Comparison of ENCODE assay signal across 24 cellular contexts in the genomic region with DNA sequence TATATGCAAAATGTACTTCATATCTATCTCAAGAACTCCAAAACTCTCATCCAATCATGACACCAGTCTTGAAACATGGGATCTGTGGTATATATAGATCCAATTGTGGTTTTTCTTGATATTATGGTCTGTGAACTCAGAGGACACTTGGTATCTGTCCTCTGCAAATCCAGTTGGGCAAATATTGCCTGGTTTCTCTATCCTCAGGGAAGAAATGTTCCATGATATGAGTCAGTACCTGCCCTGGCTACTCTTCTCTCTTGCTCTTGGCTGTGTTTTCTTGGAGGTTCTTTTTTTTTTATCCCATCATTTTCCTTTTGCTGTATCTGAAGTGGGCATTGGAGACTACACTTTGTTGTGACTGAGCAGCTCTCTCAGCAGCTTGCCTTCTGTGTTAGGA. TPM values are rescaled to one million over a fixed set of nuclear protein-coding genes. Genes with fewer than 3 reads are reported as not detected.
DNase-seq lines count a peak whose midpoint lies in the region; ATAC-seq and TF ChIP-seq lines count a peak whose summit lies in the region.
"Had no signal": no experiment of that assay in that cellular context is flagged by ENCODE, and none has a peak within 500 bp of the region (broad histone marks: within the 10 kb centered on the region; RNA-seq: fewer than 3 reads in every experiment).

No MANE protein-coding gene starts in this region.

- H3K4ac ChIP-seq in IMR-90 (ENCODE audit: low read depth, low read length) = no peak overlapping the region

- no peaks in the 10 kb centered on the region for H3K4me1 Mint-ChIP-seq in nephron progenitor cell
- H3K4me1 Mint-ChIP-seq: endodermal cell had no signal

- 0 out of 2 replicates have a peak, but pooled peaks cover under 1% of the 10 kb centered on the region for H4K20me1 ChIP-seq in IMR-90 (ENCODE audit: insufficient read depth, low read length)

- H3K27me3 Mint-ChIP-seq in nephron progenitor cell (ENCODE audit: low read depth, poor library complexity) = no peaks in the 10 kb centered on the region
- H3K27me3 Mint-ChIP-seq: activated naive CD8-positive, alpha-beta T cell treated with anti-CD3 and anti-CD28 coated beads, Interleukin-2, amount 50 U/mL, for 24 hours; activated T-cell treated with anti-CD3 and anti-CD28 coated beads, Interleukin-2, amount 50 U/mL, for 24 hours had no signal

- H2AFZ ChIP-seq in IMR-90 (replicated peaks; ENCODE audit: low read length, poor library complexity) = no peak overlapping the region

- H3K4me3 Mint-ChIP-seq in nephron progenitor cell = no peak overlapping the region
- H3K4me3 Mint-ChIP-seq: activated CD8-positive, alpha-beta T cell treated with anti-CD3 and anti-CD28 coated beads, Interleukin-2, amount 10 ng/mL, durations not matched to agents 7 days and 5 days; activated naive CD8-positive, alpha-beta T cell treated with anti-CD3 and anti-CD28 coated beads, Interleukin-2, amount 50 U/mL, for 24 hours; activated T-cell treated with anti-CD3 and anti-CD28 coated beads, Interleukin-2, amount 50 U/mL, for 24 hours; endodermal cell had no signal

- H3K9ac ChIP-seq in IMR-90 (ENCODE audit: low read depth, low read length) = no peak overlapping the region
- H3K9ac ChIP-seq: KMS-11 had no signal

- no peak overlapping the region for H2BK5ac ChIP-seq in IMR-90 (ENCODE audit: low read depth, low read length, poor library complexity, severe bottlenecking)

- intact Hi-C loops in IMR-90 (cut with micrococcal nuclease) = no loop called here

- no peaks in the 10 kb centered on the region; the same call in 1 of the 2 replicates for H3K9me1 ChIP-seq in IMR-90 (ENCODE audit: insufficient read depth, low read length)

- ATAC-seq in IMR-90 (ENCODE audit: low read depth) = no peak
- ATAC-seq in HG02973 (IDR thresholded peaks at IDR 0.05; ENCODE audit: unreplicated experiment) = no peak
- ATAC-seq: activated CD8-positive, alpha-beta T cell treated with anti-CD3 and anti-CD28 coated beads, Interleukin-2, amount 10 ng/mL, durations not matched to agents 7 days and 5 days; activated naive CD8-positive, alpha-beta T cell treated with anti-CD3 and anti-CD28 coated beads, Interleukin-2, amount 50 U/mL, for 24 hours; gastrocnemius medialis had no signal

- H3K4me3 ChIP-seq in IMR-90 (ENCODE audit: insufficient read depth, low read depth, low read length) = no peak overlapping the region
- H3K4me3 ChIP-seq in coronary artery = no peak overlapping the region
- H3K4me3 ChIP-seq in BE2C (ENCODE audit: low read depth, low read length) = no peak overlapping the region
- H3K4me3 ChIP-seq: esophagus squamous epithelium, gastrocnemius medialis, SJSA1 had no signal

- H3K9me3 ChIP-seq in IMR-90 (ENCODE audit: control insufficient read depth, insufficient read depth, low read length) (no peaks in the 10 kb centered on the region), BE2C (no peaks in the 10 kb centered on the region)
- H3K9me3 ChIP-seq: esophagus squamous epithelium, gastrocnemius medialis, SJSA1 had no signal

- POLR2A ChIA-PET in IMR-90 (lab: Charles Lee; ENCODE audit: unreplicated experiment) = no interaction called here

- peaks cover 6% of the 10 kb centered on the region for H3K36me3 Mint-ChIP-seq in nephron progenitor cell (ENCODE audit: low read depth)

- H3K79me1 ChIP-seq in IMR-90 (ENCODE audit: low read depth in 1 of 2, low read length in 2 of 2) = peaks cover 6 to 53% of the 10 kb centered on the region in 2 experiments

- H3K9me3 Mint-ChIP-seq in nephron progenitor cell = no peaks in the 10 kb centered on the region
- H3K9me3 Mint-ChIP-seq: activated naive CD8-positive, alpha-beta T cell treated with anti-CD3 and anti-CD28 coated beads, Interleukin-2, amount 50 U/mL, for 24 hours; activated T-cell treated with anti-CD3 and anti-CD28 coated beads, Interleukin-2, amount 50 U/mL, for 24 hours; endodermal cell had no signal

- H4K8ac ChIP-seq in IMR-90 (ENCODE audit: low read depth in 2 of 2, low read length in 2 of 2) = no peak overlapping the region

- no peak overlapping the region for H4K5ac ChIP-seq in IMR-90 (ENCODE audit: low read depth, low read length)

- no peak overlapping the region for H3K56ac ChIP-seq in IMR-90 (ENCODE audit: extremely low read depth, insufficient read depth, low read length)

- in situ Hi-C loops in IMR-90 (cut with MboI; ENCODE audit: low sequenced_read_pairs) = no loop called here

- H3K27ac Mint-ChIP-seq in nephron progenitor cell = peak overlapping the region; percentile 14
- H3K27ac Mint-ChIP-seq: activated CD8-positive, alpha-beta T cell treated with anti-CD3 and anti-CD28 coated beads, Interleukin-2, amount 10 ng/mL, durations not matched to agents 7 days and 5 days; activated naive CD8-positive, alpha-beta T cell treated with anti-CD3 and anti-CD28 coated beads, Interleukin-2, amount 50 U/mL, for 24 hours; activated T-cell treated with anti-CD3 and anti-CD28 coated beads, Interleukin-2, amount 50 U/mL, for 24 hours; endodermal cell had no signal

- H4K91ac ChIP-seq in IMR-90 (ENCODE audit: insufficient read depth, low read depth, low read length) = no peak overlapping the region

- H3K27me3 ChIP-seq in IMR-90 (ENCODE audit: control insufficient read depth, insufficient read depth, low read length) = no peaks in the 10 kb centered on the region
- no peaks in the 10 kb centered on the region for H3K27me3 ChIP-seq in BE2C
- H3K27me3 ChIP-seq: esophagus squamous epithelium, gastrocnemius medialis, SJSA1 had no signal

- CTCF ChIA-PET in IMR-90 (lab: Yijun Ruan, JAX) = no interaction called here

- H2AK9ac ChIP-seq in IMR-90 (replicated peaks; ENCODE audit: low read depth, low read length, poor library complexity) = no peak overlapping the region

- H3K27ac ChIP-seq in IMR-90 (ENCODE audit: insufficient read depth, low read length) (no peak overlapping the region), coronary artery (peak overlapping the region; percentile 20 to 59)
- H3K27ac ChIP-seq: esophagus squamous epithelium, KMS-11, SJSA1 had no signal

- TF ChIP-seq CTCF in IMR-90 (conservative IDR thresholded peaks at IDR 0.05; ENCODE audit: low read depth, low read length) (no peak), coronary artery (IDR thresholded peaks at IDR 0.05) (no peak), nephron progenitor cell (IDR thresholded peaks at IDR 0.05) (no peak), BE2C (IDR thresholded peaks at IDR 0.05; ENCODE audit: low read depth, low read length) (no peak)

- no peak overlapping the region for H2BK20ac ChIP-seq in IMR-90 (ENCODE audit: low read depth, low read length)

- H2BK120ac ChIP-seq in IMR-90 (ENCODE audit: low read depth, low read length) = no peak overlapping the region

- no peak overlapping the region for H2BK15ac ChIP-seq in IMR-90 (ENCODE audit: low read depth, low read length)

- dilution Hi-C loops in IMR-90 (cut with HindIII; ENCODE audit: low sequenced_read_pairs, unreplicated experiment) = no loop called here

- H3K23ac ChIP-seq in IMR-90 (ENCODE audit: low read depth, low read length) = no peak overlapping the region

- no peak for TF ChIP-seq POLR2A in IMR-90 (IDR thresholded peaks at IDR 0.05; ENCODE audit: low read depth, low read length)

- H2AK5ac ChIP-seq in IMR-90 (ENCODE audit: low read depth, low read length) = no peak overlapping the region

- no peak overlapping the region for H3K4me2 ChIP-seq in IMR-90 (ENCODE audit: low read depth, low read length)
- H3K4me2 ChIP-seq: KMS-11 had no signal

- no peak overlapping the region for H3K14ac ChIP-seq in IMR-90 (replicated peaks; ENCODE audit: low read depth, low read length)

- TF ChIP-seq RAD21 in IMR-90 (IDR thresholded peaks at IDR 0.05; ENCODE audit: low read length) = no peak

- H3K4me1 ChIP-seq in IMR-90 (ENCODE audit: control insufficient read depth, insufficient read depth, low read length) (peaks cover 2% of the 10 kb centered on the region), BE2C (no peaks in the 10 kb centered on the region)
- H3K4me1 ChIP-seq: SJSA1 had no signal

- H3K36me3 ChIP-seq in IMR-90 (ENCODE audit: control insufficient read depth, insufficient read depth, low read length) = peaks cover 3% of the 10 kb centered on the region
- H3K36me3 ChIP-seq in BE2C = no peaks in the 10 kb centered on the region
- H3K36me3 ChIP-seq: gastrocnemius medialis, SJSA1 had no signal

- no peak overlapping the region for H3K18ac ChIP-seq in IMR-90 (ENCODE audit: low read depth, low read length)

- peak; percentile 27 for DNase-seq in EH (ENCODE audit: low read depth)
- DNase-seq in IMR-90 = peak; percentile 26
- no peak for DNase-seq in coronary artery (ENCODE audit: low spot score)
- DNase-seq in nephron progenitor cell = no peak
- no peak for DNase-seq in BE2C
- DNase-seq in iPS-NIHi7 (ENCODE audit: extremely low spot score) = no peak
- DNase-seq: activated CD4-positive, alpha-beta T cell treated with anti-CD3 and anti-CD28 coated beads for 1 hour; activated CD8-positive, alpha-beta T cell treated with anti-CD3 and anti-CD28 coated beads, Interleukin-2, amount 10 ng/mL, durations not matched to agents 7 days and 5 days; activated gamma-delta T cell treated with Interleukin-2 at 50 U/mL for 16 hours; activated naive CD8-positive, alpha-beta T cell treated with anti-CD3 and anti-CD28 coated beads, Interleukin-2, amount 50 U/mL, for 24 hours; activated T-cell treated with anti-CD3 and anti-CD28 coated beads, Interleukin-2, amount 50 U/mL, for 24 hours; C1 segment of cervical spinal cord; cortex of kidney; endodermal cell; esophagus squamous epithelium; gastrocnemius medialis; islet precursor cell; NCI-H1694; NCI-H2171 treated with DMSO at 0.1 percent for 48 hours; NCI-H524; stimulated activated CD4-positive, alpha-beta T cell treated with anti-CD3 and anti-CD28 coated beads, Interleukin-1b, Interleukin-23, amount 100 ng/mL, for 48 hours had no signal

- BruUV-seq in IMR-90 (replicated peaks; lab: Mats Ljungman, UMichigan) = no TSS peak

TF ChIP-seq in IMR-90, 13 proteins besides CTCF, POLR2A, EP300 and RAD21 (continues in another document):
- TF ChIP-seq CHD1 (IDR thresholded peaks at IDR 0.05; ENCODE audit: low read depth, low read length) (no peak), SMC3 (IDR thresholded peaks at IDR 0.05; ENCODE audit: low read depth, low read length) (no peak), BHLHE40 (IDR thresholded peaks at IDR 0.05; ENCODE audit: low read depth, low read length) (no peak)
- TF ChIP-seq, protein P1, sequence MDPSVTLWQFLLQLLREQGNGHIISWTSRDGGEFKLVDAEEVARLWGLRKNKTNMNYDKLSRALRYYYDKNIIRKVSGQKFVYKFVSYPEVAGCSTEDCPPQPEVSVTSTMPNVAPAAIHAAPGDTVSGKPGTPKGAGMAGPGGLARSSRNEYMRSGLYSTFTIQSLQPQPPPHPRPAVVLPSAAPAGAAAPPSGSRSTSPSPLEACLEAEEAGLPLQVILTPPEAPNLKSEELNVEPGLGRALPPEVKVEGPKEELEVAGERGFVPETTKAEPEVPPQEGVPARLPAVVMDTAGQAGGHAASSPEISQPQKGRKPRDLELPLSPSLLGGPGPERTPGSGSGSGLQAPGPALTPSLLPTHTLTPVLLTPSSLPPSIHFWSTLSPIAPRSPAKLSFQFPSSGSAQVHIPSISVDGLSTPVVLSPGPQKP (IDR thresholded peaks at IDR 0.05; ENCODE audit: borderline replicate concordance, low read depth, low read length) = no peak

RNA-seq across cellular contexts. Expression of gene NBEAL1, which starts 10.9 kb away (rescaled TPM):
- total RNA-seq in IMR-90 (2012; rRNA removed) = 38.0 and 52.2 TPM in 2 replicates
- 4.1 and 6.4 TPM in 2 replicates for polyA plus RNA-seq in IMR-90 (2012; rRNA removed)
- polyA plus RNA-seq in IMR-90 (2012; cell fraction: cytosol; rRNA removed) = 2.6 and 2.8 TPM in 2 replicates
- 1.2 and 8.2 TPM in 2 replicates for polyA plus RNA-seq in IMR-90 (2012; cell fraction: nucleus; rRNA removed; ENCODE audit: low replicate concordance)
- polyA plus RNA-seq in BE2C (2012; ENCODE audit: insufficient read depth, insufficient read length, low read depth) = 1.5 TPM

Comparison
In these comparisons a context has a peak if more than half of its experiments do, and no peak if none do; other contexts are left out.
1. DNase-seq: peak in EH (single experiment) and IMR-90 (single experiment); none in coronary artery (single experiment), nephron progenitor cell (single experiment), BE2C (single experiment) and iPS-NIHi7 (single experiment).